ENCODE assay signal across 10 cellular contexts in genomic region chr3:30656624-30657141, GRCh38. TPM values are rescaled to one million over a fixed set of nuclear protein-coding genes. Genes with fewer than 3 reads are reported as not detected.
A peak's percentile ranks its signal among the peaks of the same experiment; 100 is the strongest.
DNase-seq lines count a peak whose midpoint lies in the region; ATAC-seq and TF ChIP-seq lines count a peak whose summit lies in the region.
"Had no signal": no experiment of that assay in that cellular context is flagged by ENCODE, and none has a peak within 500 bp of the region (broad histone marks: within the 10 kb centered on the region; RNA-seq: fewer than 3 reads in every experiment).

No MANE protein-coding gene starts in this region.

- CTCF ChIA-PET in activated naive CD4-positive, alpha-beta T cell treated with anti-CD3 and anti-CD28 coated beads, Interleukin-2, amount 10 ng/mL, durations not matched to agents 7 days and 5 days (lab: Charles Lee) = interaction anchor here (1.4 kb wide), 1 partner anchor 14 kb away, joined by 3 read pairs; no protein-coding TSS in a partner anchor
- CTCF ChIA-PET in Panc1 (lab: Charles Lee) = no interaction called here

- H3K27ac Mint-ChIP-seq in activated naive CD4-positive, alpha-beta T cell treated with anti-CD3 and anti-CD28 coated beads, Interleukin-2, amount 10 ng/mL, durations not matched to agents 7 days and 5 days = peak overlapping the region; percentile 98
- H3K27ac Mint-ChIP-seq in endothelial cell (ENCODE audit: unreplicated experiment) = peak overlapping the region; percentile 54
- H3K27ac Mint-ChIP-seq in stimulated activated naive CD8-positive, alpha-beta T cell treated with anti-CD3 and anti-CD28 coated beads, Interleukin-15, amount 100 ng/mL, for 72 hours = peak overlapping the region; percentile 47 to 85
- no peak overlapping the region for H3K27ac Mint-ChIP-seq in chondrocyte (ENCODE audit: unreplicated experiment)

- H3K27ac ChIP-seq in Panc1 (ENCODE audit: low read length) = peak overlapping the region; percentile 91

- H3K4me3 ChIP-seq in Panc1 (ENCODE audit: low read depth in 2 of 2, low read length in 2 of 2) = no peak overlapping the region

- H3K4me3 Mint-ChIP-seq in activated naive CD4-positive, alpha-beta T cell treated with anti-CD3 and anti-CD28 coated beads, Interleukin-2, amount 10 ng/mL, durations not matched to agents 7 days and 5 days = peak overlapping the region; percentile 22
- H3K4me3 Mint-ChIP-seq in endothelial cell (ENCODE audit: unreplicated experiment) (peak overlapping the region; percentile 49), chondrocyte (ENCODE audit: unreplicated experiment) (no peak overlapping the region)
- peak overlapping the region; percentile 36 to 54 for H3K4me3 Mint-ChIP-seq in stimulated activated naive CD8-positive, alpha-beta T cell treated with anti-CD3 and anti-CD28 coated beads, Interleukin-15, amount 100 ng/mL, for 72 hours

- intact Hi-C loops in Panc1 (cut with micrococcal nuclease; ENCODE audit: unreplicated experiment) = no loop called here

- H3K36me3 ChIP-seq in Panc1 (ENCODE audit: control insufficient read depth, insufficient read depth, low read length) = no peaks in the 10 kb centered on the region; the same call in none of the 2 replicates

- H3K9me3 Mint-ChIP-seq in activated naive CD4-positive, alpha-beta T cell treated with anti-CD3 and anti-CD28 coated beads, Interleukin-2, amount 10 ng/mL, durations not matched to agents 7 days and 5 days = no peaks in the 10 kb centered on the region
- no peaks in the 10 kb centered on the region for H3K9me3 Mint-ChIP-seq in endothelial cell (ENCODE audit: unreplicated experiment)
- H3K9me3 Mint-ChIP-seq in stimulated activated naive CD8-positive, alpha-beta T cell treated with anti-CD3 and anti-CD28 coated beads, Interleukin-15, amount 100 ng/mL, for 72 hours = no peaks in the 10 kb centered on the region
- H3K9me3 Mint-ChIP-seq in chondrocyte (ENCODE audit: low read depth) = no peaks in the 10 kb centered on the region

- H3K27me3 Mint-ChIP-seq in activated naive CD4-positive, alpha-beta T cell treated with anti-CD3 and anti-CD28 coated beads, Interleukin-2, amount 10 ng/mL, durations not matched to agents 7 days and 5 days = no peaks in the 10 kb centered on the region
- peaks cover 3% of the 10 kb centered on the region for H3K27me3 Mint-ChIP-seq in endothelial cell (ENCODE audit: unreplicated experiment)
- H3K27me3 Mint-ChIP-seq in stimulated activated naive CD8-positive, alpha-beta T cell treated with anti-CD3 and anti-CD28 coated beads, Interleukin-15, amount 100 ng/mL, for 72 hours = no peaks in the 10 kb centered on the region
- no peaks in the 10 kb centered on the region for H3K27me3 Mint-ChIP-seq in chondrocyte (ENCODE audit: low read depth)

- POLR2A ChIA-PET in Panc1 (lab: Charles Lee) = no interaction called here

- in situ Hi-C loops in Panc1 (cut with HindIII; ENCODE audit: low pct_unique_long_range_greater_than_20kb, low sequenced_read_pairs) = no loop called here

- H3K4me1 Mint-ChIP-seq in activated naive CD4-positive, alpha-beta T cell treated with anti-CD3 and anti-CD28 coated beads, Interleukin-2, amount 10 ng/mL, durations not matched to agents 7 days and 5 days = peaks cover 97% of the 10 kb centered on the region
- H3K4me1 Mint-ChIP-seq in endothelial cell (ENCODE audit: unreplicated experiment) (peaks cover 68% of the 10 kb centered on the region), chondrocyte (ENCODE audit: low read depth) (peaks cover 66% of the 10 kb centered on the region)
- peaks cover 96% of the 10 kb centered on the region for H3K4me1 Mint-ChIP-seq in stimulated activated naive CD8-positive, alpha-beta T cell treated with anti-CD3 and anti-CD28 coated beads, Interleukin-15, amount 100 ng/mL, for 72 hours

- H3K36me3 Mint-ChIP-seq in activated naive CD4-positive, alpha-beta T cell treated with anti-CD3 and anti-CD28 coated beads, Interleukin-2, amount 10 ng/mL, durations not matched to agents 7 days and 5 days = peaks cover 89% of the 10 kb centered on the region
- H3K36me3 Mint-ChIP-seq in endothelial cell (ENCODE audit: low read depth, unreplicated experiment) (peaks cover 64% of the 10 kb centered on the region), chondrocyte (ENCODE audit: low read depth) (peaks cover 9% of the 10 kb centered on the region)

- H3K9me3 ChIP-seq in Panc1 (ENCODE audit: control insufficient read depth, insufficient read depth, low read depth, low read length) = no peaks in the 10 kb centered on the region

- no TSS peak for BruUV-seq in Panc1 (replicated peaks; lab: Mats Ljungman, UMichigan)

- ATAC-seq in Panc1 (no peak), GM19397 (IDR thresholded peaks at IDR 0.05; ENCODE audit: unreplicated experiment) (no peak)
- no peak for ATAC-seq in stimulated activated naive CD8-positive, alpha-beta T cell treated with anti-CD3 and anti-CD28 coated beads, Interleukin-15, amount 100 ng/mL, for 72 hours

- no peak for DNase-seq in activated naive CD4-positive, alpha-beta T cell treated with anti-CD3 and anti-CD28 coated beads, Interleukin-2, amount 10 ng/mL, durations not matched to agents 7 days and 5 days
- no peak for DNase-seq in activated naive CD4-positive, alpha-beta T cell treated with Interleukin-2 at 50 U/mL for 16 hours
- DNase-seq in Panc1 (ENCODE audit: low read depth, low spot score) = no peak
- no peak for DNase-seq in endothelial cell (ENCODE audit: low spot score)
- no peak for DNase-seq in stimulated activated naive CD8-positive, alpha-beta T cell treated with anti-CD3 and anti-CD28 coated beads, Interleukin-15, amount 100 ng/mL, for 72 hours
- no peak for DNase-seq in chondrocyte (ENCODE audit: low spot score)
- DNase-seq in DMS79 treated with DMSO at 0.1 percent for 48 hours (lab: John Stamatoyannopoulos, UW) = no peak
- DNase-seq: cerebellar nuclear complex, NCI-H2171 had no signal

- H3K27me3 ChIP-seq in Panc1 (ENCODE audit: control insufficient read depth, insufficient read depth, low read length) = no peaks in the 10 kb centered on the region

- peaks cover 43% of the 10 kb centered on the region for H3K4me1 ChIP-seq in Panc1 (ENCODE audit: control insufficient read depth, insufficient read depth, low read length)

- TF ChIP-seq CTCF in Panc1 (IDR thresholded peaks at IDR 0.05) (no peak), endothelial cell (IDR thresholded peaks at IDR 0.05; ENCODE audit: unreplicated experiment) (no peak), chondrocyte (IDR thresholded peaks at IDR 0.05) (no peak)

RNA-seq across cellular contexts. Expression of gene TGFBR2, which starts 50.3 kb away (rescaled TPM):
- total RNA-seq in Panc1 (2021; ENCODE audit: unreplicated experiment) = 45.9 TPM
- polyA plus RNA-seq in Panc1 (2012; ENCODE audit: insufficient read length) = 38.8 TPM
- total RNA-seq in endothelial cell (ENCODE audit: unreplicated experiment) = 68.7 TPM
- 25.7 to 52.2 TPM (median 28.4 TPM) in 3 replicates for total RNA-seq in chondrocyte
